In the genomic region with DNA sequence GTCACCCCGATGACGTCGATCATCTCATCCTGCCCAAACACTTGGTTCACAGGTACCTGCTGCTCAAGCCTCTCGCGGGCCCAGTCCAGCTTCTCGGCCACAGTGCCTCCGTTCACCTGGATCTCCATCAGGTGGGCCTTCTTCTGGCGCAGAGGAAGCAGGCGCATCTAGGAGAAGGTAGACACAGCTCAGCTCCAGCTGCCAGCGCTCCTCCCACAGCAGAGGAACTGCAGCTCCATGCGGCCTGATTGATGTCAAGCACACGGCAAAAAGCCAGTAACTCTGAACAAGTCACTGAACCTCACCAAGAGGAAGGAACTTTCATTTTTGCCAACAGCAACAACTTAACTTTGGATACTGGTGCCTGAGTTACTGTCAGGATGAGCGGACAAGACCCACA, we compare ENCODE assay signal across 1 cellular context.
TF ChIP-seq lines count a peak whose summit lies in the region.

No MANE protein-coding gene starts in this region.

TF ChIP-seq in GM12878, 131 proteins besides CTCF, POLR2A, EP300 and RAD21 (continued from another document):
- peak; percentile 30; the same call in 1 of the 2 replicates for TF ChIP-seq POLR2AphosphoS5 (IDR thresholded peaks at IDR 0.05; ENCODE audit: low read length)
- TF ChIP-seq NFIC (IDR thresholded peaks at IDR 0.05; ENCODE audit: low read depth, low read length) = no peak
- TF ChIP-seq, protein P1, sequence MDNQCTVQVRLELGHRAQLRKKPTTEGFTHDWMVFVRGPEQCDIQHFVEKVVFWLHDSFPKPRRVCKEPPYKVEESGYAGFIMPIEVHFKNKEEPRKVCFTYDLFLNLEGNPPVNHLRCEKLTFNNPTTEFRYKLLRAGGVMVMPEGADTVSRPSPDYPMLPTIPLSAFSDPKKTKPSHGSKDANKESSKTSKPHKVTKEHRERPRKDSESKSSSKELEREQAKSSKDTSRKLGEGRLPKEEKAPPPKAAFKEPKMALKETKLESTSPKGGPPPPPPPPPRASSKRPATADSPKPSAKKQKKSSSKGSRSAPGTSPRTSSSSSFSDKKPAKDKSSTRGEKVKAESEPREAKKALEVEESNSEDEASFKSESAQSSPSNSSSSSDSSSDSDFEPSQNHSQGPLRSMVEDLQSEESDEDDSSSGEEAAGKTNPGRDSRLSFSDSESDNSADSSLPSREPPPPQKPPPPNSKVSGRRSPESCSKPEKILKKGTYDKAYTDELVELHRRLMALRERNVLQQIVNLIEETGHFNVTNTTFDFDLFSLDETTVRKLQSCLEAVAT (IDR thresholded peaks at IDR 0.05) = no peak
- TF ChIP-seq, protein P2, sequence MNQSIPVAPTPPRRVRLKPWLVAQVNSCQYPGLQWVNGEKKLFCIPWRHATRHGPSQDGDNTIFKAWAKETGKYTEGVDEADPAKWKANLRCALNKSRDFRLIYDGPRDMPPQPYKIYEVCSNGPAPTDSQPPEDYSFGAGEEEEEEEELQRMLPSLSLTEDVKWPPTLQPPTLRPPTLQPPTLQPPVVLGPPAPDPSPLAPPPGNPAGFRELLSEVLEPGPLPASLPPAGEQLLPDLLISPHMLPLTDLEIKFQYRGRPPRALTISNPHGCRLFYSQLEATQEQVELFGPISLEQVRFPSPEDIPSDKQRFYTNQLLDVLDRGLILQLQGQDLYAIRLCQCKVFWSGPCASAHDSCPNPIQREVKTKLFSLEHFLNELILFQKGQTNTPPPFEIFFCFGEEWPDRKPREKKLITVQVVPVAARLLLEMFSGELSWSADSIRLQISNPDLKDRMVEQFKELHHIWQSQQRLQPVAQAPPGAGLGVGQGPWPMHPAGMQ (IDR thresholded peaks at IDR 0.05; ENCODE audit: borderline replicate concordance) = no peak
TF ChIP-seq in GM12878: peak in this region for 1.
